ENCODE assay signal across 8 cellular contexts in genomic region chr3:43620953-43621405, GRCh38. TPM values are rescaled to one million over a fixed set of nuclear protein-coding genes. Genes with fewer than 3 reads are reported as not detected.
DNase-seq lines count a peak whose midpoint lies in the region; ATAC-seq, FAIRE-seq and TF ChIP-seq lines count a peak whose summit lies in the region.

No MANE protein-coding gene starts in this region.

- peaks cover 20% of the 10 kb centered on the region for H3K79me2 ChIP-seq in fibroblast of lung (ENCODE audit: control insufficient read depth, insufficient read depth, low read length)
- H3K79me2 ChIP-seq in parathyroid adenoma: no peaks in the 10 kb centered on the region

- FAIRE-seq in GM19239 (lab: Jason Lieb, UNC): peak; percentile 54

- peak overlapping the region; percentile 78 for H3K4me2 ChIP-seq in fibroblast of lung (ENCODE audit: extremely low read depth, insufficient read depth, low read length)
- H3K4me2 ChIP-seq in parathyroid adenoma (ENCODE audit: low read length): peak overlapping the region; percentile 82

- H3K4me1 ChIP-seq in fibroblast of lung (ENCODE audit: control insufficient read depth, extremely low read depth, insufficient read depth, low read length) (peaks cover 4% of the 10 kb centered on the region), parathyroid adenoma (peaks cover 4% of the 10 kb centered on the region)

- H2AFZ ChIP-seq in fibroblast of lung (ENCODE audit: low read length): peak overlapping the region; percentile 1
- peak overlapping the region; percentile 95 for H2AFZ ChIP-seq in parathyroid adenoma

- H3K9ac ChIP-seq in fibroblast of lung (ENCODE audit: insufficient read depth, low read length): peak overlapping the region; percentile 73
- H3K9ac ChIP-seq in parathyroid adenoma: no peak overlapping the region

- H4K20me1 ChIP-seq in fibroblast of lung (ENCODE audit: control insufficient read depth, extremely low read depth, insufficient read depth, low read length): no peaks in the 10 kb centered on the region

- DNase-seq in GM19239 (ENCODE audit: insufficient read length, low spot score) (no peak), SK-N-DZ (ENCODE audit: low spot score) (peak; percentile 27), fibroblast of lung (ENCODE audit: low read depth in 2 of 2) (peak; percentile 14 to 26), dedifferentiated amniotic fluid mesenchymal stem cell (ENCODE audit: extremely low spot score) (no peak), left lobe of liver (ENCODE audit: low spot score) (no peak)

- peak overlapping the region; percentile 71 for H3K27ac ChIP-seq in fibroblast of lung (ENCODE audit: insufficient read depth, low read length)
- H3K27ac ChIP-seq in parathyroid adenoma: peak overlapping the region; percentile 69

- no peaks in the 10 kb centered on the region for H3K9me3 ChIP-seq in fibroblast of lung (ENCODE audit: control insufficient read depth, insufficient read depth, low read depth, low read length)
- no peaks in the 10 kb centered on the region for H3K9me3 ChIP-seq in parathyroid adenoma (ENCODE audit: control insufficient read depth, low read length)

- H3K27me3 ChIP-seq in fibroblast of lung (ENCODE audit: control insufficient read depth, insufficient read depth, low read length) (no peaks in the 10 kb centered on the region), parathyroid adenoma (ENCODE audit: control insufficient read depth, insufficient read depth, low read length) (no peaks in the 10 kb centered on the region)

- no peak for TF ChIP-seq CTCF in fibroblast of lung (conservative IDR thresholded peaks at IDR 0.05 in 1 of 2, IDR thresholded peaks at IDR 0.05 in 1 of 2; ENCODE audit: low read depth in 1 of 2, low read length in 2 of 2)
- no peak for TF ChIP-seq CTCF in parathyroid adenoma (IDR thresholded peaks at IDR 0.05)

- H3K4me3 ChIP-seq in fibroblast of lung (replicated peaks in 1 of 4; ENCODE audit: control extremely low read depth in 1 of 4, insufficient read depth in 1 of 4, low read depth in 3 of 4, low read length in 4 of 4): peak overlapping the region; percentile 79 to 90 (median 86)
- H3K4me3 ChIP-seq in parathyroid adenoma (ENCODE audit: low read depth, low read length): peak overlapping the region; percentile 81

- H3K36me3 ChIP-seq in fibroblast of lung (ENCODE audit: control insufficient read depth, insufficient read depth, low read length) (no peaks in the 10 kb centered on the region), parathyroid adenoma (ENCODE audit: control insufficient read depth, insufficient read depth, low read length) (no peaks in the 10 kb centered on the region)

- ATAC-seq in GM19328 (IDR thresholded peaks at IDR 0.05; ENCODE audit: unreplicated experiment) (no peak), left lobe of liver (no peak), GM21526 (IDR thresholded peaks at IDR 0.05; ENCODE audit: low FRiP score, unreplicated experiment) (no peak)

RNA-seq across cellular contexts. Expression of gene ANO10, which starts 0.8 kb away (rescaled TPM):
- 8.0 and 8.8 TPM in 2 replicates for polyA plus RNA-seq in SK-N-DZ (2014; cell fraction: cytosol; rRNA removed)
- polyA plus RNA-seq in SK-N-DZ (2014; cell fraction: nucleus; rRNA removed): 5.6 and 8.8 TPM in 2 replicates
- total RNA-seq in fibroblast of lung (96.8 and 138 TPM in 2 replicates), left lobe of liver (11.4 TPM)
- polyA plus RNA-seq in fibroblast of lung: 74.8 and 103 TPM in 2 replicates
- polyA plus RNA-seq in fibroblast of lung (2012): 60.9 and 74.2 TPM in 2 replicates
- 63.1 and 78.7 TPM in 2 replicates for polyA minus RNA-seq in fibroblast of lung (ENCODE audit: low replicate concordance)

Comparison
In these comparisons a context has a peak if more than half of its experiments do, and no peak if none do; other contexts are left out.
1. DNase-seq: peak in SK-N-DZ (single experiment) and fibroblast of lung (2 of 2); none in GM19239 (single experiment), dedifferentiated amniotic fluid mesenchymal stem cell (single experiment) and left lobe of liver (single experiment).